In genomic region chr1:61265665-61266064, GRCh38 we compare ENCODE assay signal across 11 cellular contexts.
"Had no signal": no experiment of that assay in that cellular context is flagged by ENCODE, and none has a peak within 500 bp of the region (broad histone marks: within the 10 kb centered on the region; RNA-seq: fewer than 3 reads in every experiment).

No MANE protein-coding gene starts in this region.

- H3K36me3 ChIP-seq: HAP-1 had no signal

- H3K9ac ChIP-seq: GM23248 had no signal

- H3K4me3 ChIP-seq: GM23248, GM23338, HAP-1 had no signal

- FAIRE-seq: H1, H54 had no signal

- H2AFZ ChIP-seq: GM23248, GM23338 had no signal

- H3K9me3 ChIP-seq: HAP-1 had no signal

- DNase-seq: GM23248, GOT3, H7, H9, HCEC 1CT, HFFc6 had no signal

- H3K4me2 ChIP-seq: GM23338 had no signal

- H3K27ac ChIP-seq: GM23248 had no signal

- ATAC-seq: GM23338, HCT116 had no signal
